11 cellular contexts compared by ENCODE assay signal in genomic region chr1:203638914-203639313, GRCh38. TPM values are rescaled to one million over a fixed set of nuclear protein-coding genes. Genes with fewer than 3 reads are reported as not detected.
DNase-seq lines count a peak whose midpoint lies in the region; ATAC-seq, FAIRE-seq and TF ChIP-seq lines count a peak whose summit lies in the region.
"Had no signal": no experiment of that assay in that cellular context is flagged by ENCODE, and none has a peak within 500 bp of the region (broad histone marks: within the 10 kb centered on the region; RNA-seq: fewer than 3 reads in every experiment).

No MANE protein-coding gene starts in this region.

- CTCF ChIA-PET in PC-9 (lab: Charles Lee), result no interaction called here

- peaks cover 3% of the 10 kb centered on the region; the same call in 1 of the 2 replicates for H3K36me3 ChIP-seq in PC-9 (ENCODE audit: low read depth)
- H3K36me3 ChIP-seq in gastrocnemius medialis, result no peaks in the 10 kb centered on the region

- no peak for TF ChIP-seq POLR2A in gastrocnemius medialis (IDR thresholded peaks at IDR 0.05)

- peak overlapping the region; percentile 10; the same call in 1 of the 2 replicates for H3K4me2 ChIP-seq in PC-9

- H3K27me3 ChIP-seq in PC-9 (ENCODE audit: insufficient read depth, low read depth) (no peaks in the 10 kb centered on the region), gastrocnemius medialis (no peaks in the 10 kb centered on the region)

- H4K20me1 ChIP-seq in PC-9 (ENCODE audit: insufficient read depth), result no peaks in the 10 kb centered on the region; the same call in 1 of the 2 replicates

- no peak overlapping the region for H2AFZ ChIP-seq in PC-9

- no peaks in the 10 kb centered on the region for H3K9me2 ChIP-seq in PC-9 (ENCODE audit: insufficient read depth)

- BruUV-seq in PC-9 (replicated peaks; lab: Mats Ljungman, UMichigan), result no TSS peak

- H3K9me3 ChIP-seq in PC-9 (ENCODE audit: insufficient read depth, low read depth) (no peaks in the 10 kb centered on the region), gastrocnemius medialis (no peaks in the 10 kb centered on the region)

- H3K4me1 ChIP-seq in PC-9 (replicated peaks; ENCODE audit: insufficient read depth) (peaks cover 26% of the 10 kb centered on the region), gastrocnemius medialis (peaks cover 39 to 41% of the 10 kb centered on the region in 2 donors)

- H3K27ac ChIP-seq in PC-9, result no peak overlapping the region
- H3K27ac ChIP-seq in gastrocnemius medialis, result peak overlapping the region; percentile 21 to 50 (median 40)

- ATAC-seq in gastrocnemius medialis, result peak; percentile 15 to 18
- no peak for ATAC-seq in HG03439 (IDR thresholded peaks at IDR 0.05; ENCODE audit: unreplicated experiment)
- ATAC-seq: GM12878 had no signal

- H3K4me3 ChIP-seq in PC-9, result no peak overlapping the region
- no peak overlapping the region for H3K4me3 ChIP-seq in fibroblast of the aortic adventitia (ENCODE audit: low read depth, low read length)
- no peak overlapping the region for H3K4me3 ChIP-seq in gastrocnemius medialis
- H3K4me3 ChIP-seq: GM12878 had no signal

- POLR2A ChIA-PET in PC-9 (lab: Charles Lee; ENCODE audit: unreplicated experiment), result interaction anchor here (0.8 kb wide), 1 partner anchor 464 kb away, joined by 12 read pairs; no protein-coding TSS in a partner anchor

- no peak for FAIRE-seq in D721Med (lab: Jason Lieb, UNC)
- FAIRE-seq: GM12878 had no signal

- in situ Hi-C loops in gastrocnemius medialis (cut with MboI; ENCODE audit: low sequenced_read_pairs in 4 of 4), result no loop called here

- TF ChIP-seq CTCF in PC-9 (conservative IDR thresholded peaks at IDR 0.05), result no peak
- peak; percentile 37 for TF ChIP-seq CTCF in fibroblast of the aortic adventitia (IDR thresholded peaks at IDR 0.05; ENCODE audit: insufficient read depth, low read length)
- no peak for TF ChIP-seq CTCF in gastrocnemius medialis (IDR thresholded peaks at IDR 0.05 in 4 of 5, conservative IDR thresholded peaks at IDR 0.05 in 1 of 5)
- TF ChIP-seq CTCF in D721Med (IDR thresholded peaks at IDR 0.05; ENCODE audit: insufficient read depth, missing control alignments), result no peak

- DNase-seq in HT1080 (ENCODE audit: low read depth) (peak; percentile 62), PC-9 (no peak), fibroblast of the aortic adventitia (ENCODE audit: low read depth) (peak; percentile 48), gastrocnemius medialis (no peak), D721Med (ENCODE audit: insufficient read length, low spot score) (no peak), medulla oblongata (ENCODE audit: extremely low spot score) (no peak), iPS-NIHi7 (ENCODE audit: extremely low spot score) (no peak)
- DNase-seq: activated CD4-positive, alpha-beta T cell treated with anti-CD3 and anti-CD28 coated beads, Interleukin-2, amount 50 U/mL, for 1 hour; occipital lobe had no signal

- peaks cover 37% of the 10 kb centered on the region for H3K79me2 ChIP-seq in PC-9 (ENCODE audit: low read depth)

- intact Hi-C loops in PC-9 (cut with micrococcal nuclease; ENCODE audit: unreplicated experiment), result no loop called here
- intact Hi-C loops in gastrocnemius medialis (cut with DNase I; ENCODE audit: low total_unique reads), result no loop called here

- peaks cover 11% of the 10 kb centered on the region for H3F3A ChIP-seq in PC-9 (ENCODE audit: insufficient read depth, low read depth)

RNA-seq across cellular contexts. Expression of gene ATP2B4, which starts 12.3 kb away (rescaled TPM):
- total RNA-seq in HT1080 (2014; rRNA removed; shearing (Covaris generic)), result 10.7 and 15.8 TPM in 2 replicates
- polyA plus RNA-seq in HT1080 (2015; cell fraction: cytosol; rRNA removed), result 11.5 and 15.2 TPM in 2 replicates
- polyA plus RNA-seq in HT1080 (2015; cell fraction: nucleus; rRNA removed), result 50.5 and 52.5 TPM in 2 replicates
- total RNA-seq in PC-9 (2021), result 31.2 and 39.7 TPM in 2 replicates
- total RNA-seq in fibroblast of the aortic adventitia (ENCODE audit: low replicate concordance), result 146 and 416 TPM in 2 replicates
- 10 to 100 TPM in 3 of 4 donors, 1 to 10 TPM in 1; 9.3 to 19.0 (median 12.0) TPM for total RNA-seq in gastrocnemius medialis

Comparison
In these comparisons a context has a peak if more than half of its experiments do, and no peak if none do; other contexts are left out.
1. DNase-seq: peak in HT1080 (single experiment) and fibroblast of the aortic adventitia (single experiment); none in PC-9 (0 of 2), gastrocnemius medialis (0 of 2), D721Med (single experiment), medulla oblongata (single experiment) and iPS-NIHi7 (single experiment).